Comparison of ENCODE assay signal across 8 cellular contexts in the genomic region with DNA sequence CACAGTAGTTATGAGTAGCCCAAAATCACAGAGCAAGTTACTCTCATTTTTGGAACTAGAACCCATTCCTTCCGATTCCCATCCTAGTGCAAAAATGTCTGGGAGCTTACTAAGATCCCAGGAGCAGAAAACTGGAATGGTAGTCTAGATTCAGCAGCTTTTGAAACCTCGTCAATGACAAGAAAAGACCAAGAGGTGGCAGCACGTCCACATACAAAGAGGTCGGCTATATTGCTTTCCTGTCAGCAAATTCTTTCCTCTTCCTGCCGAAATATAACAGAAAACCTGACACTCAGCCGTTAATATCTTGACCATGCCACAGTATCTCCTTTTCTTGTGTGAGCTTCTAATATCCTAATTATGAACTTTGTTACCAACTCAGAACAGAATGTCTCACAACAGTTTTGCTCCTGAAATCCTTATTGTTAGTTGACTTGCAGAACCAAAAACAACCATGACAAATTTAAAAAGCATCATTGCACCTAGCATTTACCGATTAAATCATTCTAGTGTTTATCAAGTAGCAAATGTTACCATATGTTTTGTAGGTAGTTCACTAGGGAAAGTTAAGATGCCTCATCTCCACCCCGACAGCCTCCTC.
A peak's percentile ranks its signal among the peaks of the same experiment; 100 is the strongest.
DNase-seq lines count a peak whose midpoint lies in the region; ATAC-seq and TF ChIP-seq lines count a peak whose summit lies in the region.

No MANE protein-coding gene starts in this region.

- no peaks in the 10 kb centered on the region for H3K9me2 ChIP-seq in Loucy (replicated peaks; ENCODE audit: low read depth, low read length)

- peak; percentile 89 for TF ChIP-seq CTCF in Loucy (conservative IDR thresholded peaks at IDR 0.05; ENCODE audit: low read length)

- H3K36me3 ChIP-seq in Loucy (ENCODE audit: insufficient read depth, low read length): no peaks in the 10 kb centered on the region

- peak overlapping the region; percentile 51 for H3K4me3 ChIP-seq in Loucy (ENCODE audit: low read length, poor library complexity, severe bottlenecking)

- no peaks in the 10 kb centered on the region for H4K20me1 ChIP-seq in Loucy (ENCODE audit: insufficient read depth, low read length, poor library complexity, severe bottlenecking)

- H2AFZ ChIP-seq in Loucy (ENCODE audit: low read length): peak overlapping the region; percentile 91

- no peaks in the 10 kb centered on the region for H3K79me2 ChIP-seq in Loucy (ENCODE audit: insufficient read depth, low read length)

- no peak overlapping the region for H3K9ac ChIP-seq in Loucy (ENCODE audit: low read depth, low read length, poor library complexity, severe bottlenecking)

- H3K4me1 ChIP-seq in Loucy (ENCODE audit: insufficient read depth, low read length, poor library complexity, severe bottlenecking): peaks cover 5% of the 10 kb centered on the region

- H3K9me3 ChIP-seq in Loucy (ENCODE audit: insufficient read depth, low read depth, low read length): no peaks in the 10 kb centered on the region

- ATAC-seq in SK-N-SH treated with all-trans-retinoic acid at 6 μM for 48 hours (peak; percentile 87), HG02973 (IDR thresholded peaks at IDR 0.05; ENCODE audit: unreplicated experiment) (no peak), GM21576 (IDR thresholded peaks at IDR 0.05; ENCODE audit: unreplicated experiment) (no peak)

- H3K27me3 ChIP-seq in Loucy (ENCODE audit: insufficient read depth, low read length, poor library complexity, severe bottlenecking): no peaks in the 10 kb centered on the region

- no peaks in the 10 kb centered on the region for H3F3A ChIP-seq in Loucy (ENCODE audit: low read depth)

- peak overlapping the region; percentile 73 for H3K4me2 ChIP-seq in Loucy (ENCODE audit: low read depth, low read length, poor library complexity, severe bottlenecking)

- peak; percentile 49 for DNase-seq in DMS 273 (lab: John Stamatoyannopoulos, UW; ENCODE audit: unreplicated experiment)
- peak; percentile 2 for DNase-seq in GM19238 (ENCODE audit: insufficient read length, low spot score)
- DNase-seq in epidermal melanocyte (ENCODE audit: insufficient read length, low spot score): peak; percentile 31
- peak; percentile 60 for DNase-seq in midbrain (lab: John Stamatoyannopoulos, UW)

TF ChIP-seq in SK-N-SH treated with all-trans-retinoic acid at 6 μM for 48 hours, 23 proteins besides CTCF, POLR2A, EP300 and RAD21:
- no peak for TF ChIP-seq ZFP30 (CRISPR knock-in tag; IDR thresholded peaks at IDR 0.05)
- TF ChIP-seq ARNTL (CRISPR knock-in tag; IDR thresholded peaks at IDR 0.05; ENCODE audit: borderline replicate concordance, low read depth): no peak
- TF ChIP-seq ESRRG (CRISPR knock-in tag; IDR thresholded peaks at IDR 0.05): no peak
- no peak for TF ChIP-seq SNAI2 (CRISPR knock-in tag; IDR thresholded peaks at IDR 0.05)
- TF ChIP-seq BACH2 (CRISPR knock-in tag; IDR thresholded peaks at IDR 0.05; ENCODE audit: borderline replicate concordance): no peak
- no peak for TF ChIP-seq ZC3H10 (CRISPR knock-in tag; IDR thresholded peaks at IDR 0.05)
- TF ChIP-seq ISL1 (CRISPR knock-in tag; IDR thresholded peaks at IDR 0.05): no peak
TF ChIP-seq in SK-N-SH treated with all-trans-retinoic acid at 6 μM for 48 hours: peak in this region for 0.

Comparison
In these comparisons a context has a peak if more than half of its experiments do, and no peak if none do; other contexts are left out.
1. DNase-seq: peak in every context shown above with its lines; median percentile 60 in midbrain; 49 in DMS 273; 31 in epidermal melanocyte; 2 in GM19238.